Comparison of ENCODE assay signal across 1 cellular context in genomic region chr1:204979891-204980649, GRCh38.
TF ChIP-seq lines count a peak whose summit lies in the region.

No MANE protein-coding gene starts in this region.

TF ChIP-seq in WTC11, 78 proteins besides CTCF, POLR2A, EP300 and RAD21 (continued from another document):
- TF ChIP-seq EMX1 (CRISPR knock-in tag; IDR thresholded peaks at IDR 0.05) = no peak
